Comparison of ENCODE assay signal across 8 cellular contexts in the genomic region with DNA sequence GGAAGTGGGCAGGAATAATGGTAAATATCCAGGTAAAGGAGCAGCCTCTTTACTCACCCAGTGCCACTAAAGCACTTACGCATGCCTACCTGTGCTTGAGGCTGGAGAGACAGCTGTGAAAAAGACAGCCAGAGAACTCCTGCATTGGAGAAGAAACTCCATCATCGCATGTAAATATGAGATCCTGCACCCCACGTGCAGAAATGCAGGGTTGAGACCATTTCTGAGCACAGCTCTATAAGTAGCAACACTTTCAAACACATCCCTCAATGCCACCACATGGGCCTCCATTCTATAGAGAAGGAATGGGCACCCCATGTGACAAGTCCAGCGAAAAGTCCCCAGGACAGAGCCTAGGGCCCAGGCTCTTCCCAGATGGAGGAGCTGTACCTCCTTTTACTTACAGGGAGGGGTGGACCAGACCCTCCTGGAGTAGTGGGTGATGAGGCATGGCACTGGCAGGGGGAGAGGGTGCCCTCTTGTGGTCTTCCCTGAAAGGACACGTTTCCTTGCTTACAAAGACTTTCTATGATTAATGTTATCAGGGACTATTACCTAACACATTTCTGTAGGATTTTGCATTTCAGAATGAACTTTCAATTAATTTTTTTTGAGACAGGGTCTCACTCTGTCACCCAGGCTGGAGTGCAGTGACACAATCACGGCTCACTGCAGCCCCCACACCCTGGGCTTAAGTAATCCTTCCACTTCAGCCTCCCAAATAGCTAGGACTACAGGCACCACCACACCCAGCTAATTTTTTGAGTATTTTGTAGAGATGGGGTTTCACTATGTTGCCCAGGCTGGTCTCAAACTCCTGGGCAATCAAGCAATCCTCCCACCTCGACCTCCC. TPM values are rescaled to one million over a fixed set of nuclear protein-coding genes. Genes with fewer than 3 reads are reported as not detected.
DNase-seq lines count a peak whose midpoint lies in the region; ATAC-seq and TF ChIP-seq lines count a peak whose summit lies in the region.

No MANE protein-coding gene starts in this region.

- POLR2A ChIA-PET in CD8-positive, alpha-beta T cell (lab: Charles Lee), result no interaction called here

- no peak overlapping the region for H3K4me3 Mint-ChIP-seq in CD8-positive, alpha-beta T cell
- H3K4me3 Mint-ChIP-seq in HFFc6, result peak overlapping the region; percentile 28; the same call in 1 of the 2 replicates

- TF ChIP-seq CTCF in CD8-positive, alpha-beta T cell (IDR thresholded peaks at IDR 0.05), result peak; percentile 74
- TF ChIP-seq CTCF in HFFc6 (IDR thresholded peaks at IDR 0.05), result peak; percentile 96
- peak; percentile 85 for TF ChIP-seq CTCF in foreskin keratinocyte (conservative IDR thresholded peaks at IDR 0.05)
- peak; percentile 62 to 69 (median 66) for TF ChIP-seq CTCF in prostate gland (IDR thresholded peaks at IDR 0.05)

- CTCF ChIA-PET in CD8-positive, alpha-beta T cell (lab: Charles Lee), result interaction anchor here (0.7 to 5.8 kb wide), 34 partner anchors 10 to 293 kb away, joined by 3 to 64 read pairs (median 6); partner anchors contain the start of genes ABLIM3, CSNK1A1 and GRPEL2

- no peak for TF ChIP-seq POLR2A in prostate gland (IDR thresholded peaks at IDR 0.05)

- WGBS in prostate gland, result 39% methylated on average over 7 of the region's 7 CpGs

- H3K27me3 Mint-ChIP-seq in CD8-positive, alpha-beta T cell (ENCODE audit: low read depth), result peaks cover 2% of the 10 kb centered on the region
- peaks cover 37% of the 10 kb centered on the region for H3K27me3 Mint-ChIP-seq in HFFc6 (ENCODE audit: insufficient read depth)

- H3K27ac Mint-ChIP-seq in CD8-positive, alpha-beta T cell, result no peak overlapping the region
- peak overlapping the region; percentile 77 for H3K27ac Mint-ChIP-seq in HFFc6

- H3K4me3 ChIP-seq in CD8-positive, alpha-beta T cell (ENCODE audit: low read depth, low read length), result no peak overlapping the region
- H3K4me3 ChIP-seq in prostate gland, result no peak overlapping the region

- peak in 6 of 7 experiments; percentile 17 to 66 (median 44) for DNase-seq in CD8-positive, alpha-beta T cell
- DNase-seq in HFFc6 (peak; percentile 69), RKO (ENCODE audit: low spot score) (peak; percentile 51), activated T-helper 1 cell treated with Interleukin-2 at 50 U/mL for 16 hours (ENCODE audit: low read depth) (peak; percentile 13), foreskin keratinocyte (no peak), prostate gland (ENCODE audit: low spot score) (peak; percentile 56), globus pallidus (ENCODE audit: low spot score) (no peak)

- no peak overlapping the region for H3K27ac ChIP-seq in CD8-positive, alpha-beta T cell (ENCODE audit: low read depth, low read length)
- H3K27ac ChIP-seq in foreskin keratinocyte, result no peak overlapping the region
- H3K27ac ChIP-seq in prostate gland, result no peak overlapping the region

- H3K9me3 ChIP-seq in CD8-positive, alpha-beta T cell (ENCODE audit: low read length), result no peaks in the 10 kb centered on the region
- H3K9me3 ChIP-seq in prostate gland, result no peaks in the 10 kb centered on the region

- no peaks in the 10 kb centered on the region for H3K9me3 Mint-ChIP-seq in CD8-positive, alpha-beta T cell
- no peaks in the 10 kb centered on the region; the same call in 1 of the 2 replicates for H3K9me3 Mint-ChIP-seq in HFFc6

- ATAC-seq in CD8-positive, alpha-beta T cell, result no peak
- ATAC-seq in foreskin keratinocyte (peak; percentile 52), HG02588 (IDR thresholded peaks at IDR 0.05; ENCODE audit: unreplicated experiment) (no peak)

- H3K27me3 ChIP-seq in CD8-positive, alpha-beta T cell (ENCODE audit: insufficient read depth, low read length), result no peaks in the 10 kb centered on the region
- H3K27me3 ChIP-seq in foreskin keratinocyte (no peaks in the 10 kb centered on the region), prostate gland (replicated peaks; ENCODE audit: insufficient read depth) (no peaks in the 10 kb centered on the region)

- peaks cover 7% of the 10 kb centered on the region for H3K4me1 Mint-ChIP-seq in CD8-positive, alpha-beta T cell (ENCODE audit: low read depth)
- H3K4me1 Mint-ChIP-seq in HFFc6 (ENCODE audit: low read depth), result peaks cover 44% of the 10 kb centered on the region

- H3K36me3 Mint-ChIP-seq in CD8-positive, alpha-beta T cell, result no peaks in the 10 kb centered on the region
- H3K36me3 Mint-ChIP-seq in HFFc6 (ENCODE audit: low read depth), result peaks cover 27% of the 10 kb centered on the region

- intact Hi-C loops in CD8-positive, alpha-beta T cell (cut with DNase I, micrococcal nuclease), result loop anchor here (1.0 to 10.0 kb wide), 5 partner anchors 52 to 1260 kb away; no protein-coding TSS in a partner anchor
- intact Hi-C loops in prostate gland (cut with DNase I), result loop anchor here (2.0 kb wide), 1 partner anchor 54 kb away; no protein-coding TSS in a partner anchor

- peaks cover 5% of the 10 kb centered on the region for H3K4me1 ChIP-seq in CD8-positive, alpha-beta T cell (ENCODE audit: insufficient read depth, low read length)
- peaks cover 6% of the 10 kb centered on the region for H3K4me1 ChIP-seq in foreskin keratinocyte
- peaks cover 12% of the 10 kb centered on the region for H3K4me1 ChIP-seq in prostate gland (replicated peaks)

- H3K36me3 ChIP-seq in CD8-positive, alpha-beta T cell (ENCODE audit: insufficient read depth, low read length), result no peaks in the 10 kb centered on the region
- no peaks in the 10 kb centered on the region for H3K36me3 ChIP-seq in prostate gland

RNA-seq across cellular contexts. Expression of gene IL17B, which starts 55.3 kb away (rescaled TPM):
- total RNA-seq in CD8-positive, alpha-beta T cell, result not detected
- total RNA-seq in HFFc6 (2021; fragmentation: NEBNext Ultra II Directional; extraction: Animal tissue kit (Norgen Biotek cat#: 25700)), result under 1 TPM; 0.50 to 0.85 (median 0.76) TPM
- total RNA-seq in foreskin keratinocyte (not detected in 2 replicates), prostate gland (1 to 10 TPM in 1 of 2 donors, not detected in 1; 9.3 TPM)
- not detected in 2 replicates for polyA plus RNA-seq in foreskin keratinocyte

Comparison
In these comparisons a context has a peak if more than half of its experiments do, and no peak if none do; other contexts are left out.
1. DNase-seq: peak in CD8-positive, alpha-beta T cell (6 of 7), HFFc6 (single experiment), RKO (single experiment), activated T-helper 1 cell treated with Interleukin-2 at 50 U/mL for 16 hours (single experiment) and prostate gland (single experiment); none in foreskin keratinocyte (0 of 2) and globus pallidus (single experiment).
2. Peak in every context shown above with its lines, with median percentiles within 50 percentile points of each other: CTCF ChIP-seq.